1 cellular context compared by ENCODE assay signal in genomic region chr19:12766051-12766521, GRCh38.
TF ChIP-seq lines count a peak whose summit lies in the region.

No MANE protein-coding gene starts in this region.

TF ChIP-seq in HepG2, 621 proteins besides CTCF, POLR2A, EP300 and RAD21 (continues in another document):
- TF ChIP-seq ZSCAN29 (CRISPR knock-in tag; conservative IDR thresholded peaks at IDR 0.05), result peak; percentile 25; the same call in 1 of the 2 replicates
- no peak for TF ChIP-seq SETDB1 (CRISPR knock-in tag; IDR thresholded peaks at IDR 0.05; ENCODE audit: borderline replicate concordance)
- TF ChIP-seq ZBTB25 (CRISPR knock-in tag; IDR thresholded peaks at IDR 0.05), result peak; percentile 48; the same call in 1 of the 2 replicates
- TF ChIP-seq ZNF546 (CRISPR knock-in tag; conservative IDR thresholded peaks at IDR 0.05), result no peak
- peak; percentile 47; the same call in 1 of the 2 replicates for TF ChIP-seq ELF3 (CRISPR knock-in tag; IDR thresholded peaks at IDR 0.05)
- TF ChIP-seq LBX2 (CRISPR knock-in tag; IDR thresholded peaks at IDR 0.05; ENCODE audit: borderline replicate concordance), result no peak
- TF ChIP-seq MYPOP (CRISPR knock-in tag; IDR thresholded peaks at IDR 0.05), result 0 out of 2 replicates have a peak, but pooled peaks have one; percentile 34
- TF ChIP-seq TERF1 (CRISPR knock-in tag; IDR thresholded peaks at IDR 0.05), result no peak
- peak; percentile 74 for TF ChIP-seq ZFX (CRISPR knock-in tag; IDR thresholded peaks at IDR 0.05; ENCODE audit: low read depth)
- peak; percentile 52; the same call in 1 of the 2 replicates for TF ChIP-seq ZNF589 (CRISPR knock-in tag; conservative IDR thresholded peaks at IDR 0.05)
- TF ChIP-seq MBD4 (IDR thresholded peaks at IDR 0.05; ENCODE audit: borderline replicate concordance, low read length), result no peak
- TF ChIP-seq HOXA9 (CRISPR knock-in tag; IDR thresholded peaks at IDR 0.05; ENCODE audit: borderline replicate concordance), result no peak
- TF ChIP-seq ERF (CRISPR knock-in tag; IDR thresholded peaks at IDR 0.05), result peak; percentile 72
- TF ChIP-seq ZNF747 (CRISPR knock-in tag; IDR thresholded peaks at IDR 0.05; ENCODE audit: borderline replicate concordance), result peak; percentile 78; the same call in 1 of the 2 replicates
- 0 out of 2 replicates have a peak, but pooled peaks have one; percentile 66 for TF ChIP-seq HNRNPL (IDR thresholded peaks at IDR 0.05; ENCODE audit: low read depth, low read length)
- TF ChIP-seq HNRNPLL (IDR thresholded peaks at IDR 0.05; ENCODE audit: low read depth, low read length, poor library complexity, severe bottlenecking), result peak; percentile 77
- TF ChIP-seq PRPF4 (IDR thresholded peaks at IDR 0.05; ENCODE audit: low read depth, low read length, poor library complexity, severe bottlenecking), result no peak
- TF ChIP-seq ZBTB7B (CRISPR knock-in tag; IDR thresholded peaks at IDR 0.05), result 0 out of 2 replicates have a peak, but pooled peaks have one; percentile 26
- TF ChIP-seq CEBPB (IDR thresholded peaks at IDR 0.05; ENCODE audit: borderline replicate concordance, low read depth, low read length), result no peak
- peak; percentile 63; the same call in 1 of the 2 replicates for TF ChIP-seq ZNF556 (CRISPR knock-in tag; IDR thresholded peaks at IDR 0.05; ENCODE audit: borderline replicate concordance)
- no peak; the same call in 1 of the 2 replicates for TF ChIP-seq ZNF773 (CRISPR knock-in tag; IDR thresholded peaks at IDR 0.05; ENCODE audit: borderline replicate concordance)
- no peak for TF ChIP-seq ZBTB1 (CRISPR knock-in tag; IDR thresholded peaks at IDR 0.05; ENCODE audit: borderline replicate concordance)
- TF ChIP-seq SNRNP70 (IDR thresholded peaks at IDR 0.05; ENCODE audit: low read depth, low read length), result no peak
- TF ChIP-seq ZNF225 (CRISPR knock-in tag; IDR thresholded peaks at IDR 0.05), result peak; percentile 76; the same call in 1 of the 2 replicates
- 0 out of 2 replicates have a peak, but pooled peaks have one; percentile 18 for TF ChIP-seq ZNF629 (CRISPR knock-in tag; conservative IDR thresholded peaks at IDR 0.05)
- 0 out of 2 replicates have a peak, but pooled peaks have one; percentile 10 for TF ChIP-seq KDM1A (CRISPR knock-in tag; IDR thresholded peaks at IDR 0.05)
- TF ChIP-seq ZFY (CRISPR knock-in tag; IDR thresholded peaks at IDR 0.05), result peak; percentile 26; the same call in 1 of the 2 replicates
- peak; percentile 29; the same call in 1 of the 2 replicates for TF ChIP-seq RXRB (CRISPR knock-in tag; IDR thresholded peaks at IDR 0.05; ENCODE audit: borderline replicate concordance)
- peak; percentile 68; the same call in 1 of the 2 replicates for TF ChIP-seq YEATS4 (CRISPR knock-in tag; IDR thresholded peaks at IDR 0.05; ENCODE audit: borderline replicate concordance)
- TF ChIP-seq SALL2 (CRISPR knock-in tag; IDR thresholded peaks at IDR 0.05), result 0 out of 2 replicates have a peak, but pooled peaks have one; percentile 22
- 0 out of 2 replicates have a peak, but pooled peaks have one; percentile 34 for TF ChIP-seq DMAP1 (CRISPR knock-in tag; IDR thresholded peaks at IDR 0.05)
- TF ChIP-seq PCBP1 (IDR thresholded peaks at IDR 0.05; ENCODE audit: borderline replicate concordance, low read depth, low read length), result no peak
- TF ChIP-seq PRMT3 (CRISPR knock-in tag; IDR thresholded peaks at IDR 0.05; ENCODE audit: borderline replicate concordance, low read depth), result no peak
- peak; percentile 58 for TF ChIP-seq JARID2 (CRISPR knock-in tag; IDR thresholded peaks at IDR 0.05; ENCODE audit: insufficient replicate concordance)
- peak; percentile 79; the same call in 1 of the 2 replicates for TF ChIP-seq MTA1 (CRISPR knock-in tag; IDR thresholded peaks at IDR 0.05; ENCODE audit: borderline replicate concordance)
- TF ChIP-seq SNAI1 (CRISPR knock-in tag; IDR thresholded peaks at IDR 0.05; ENCODE audit: borderline replicate concordance), result peak; percentile 57; the same call in 1 of the 2 replicates
- no peak for TF ChIP-seq ZNF639 (CRISPR knock-in tag; conservative IDR thresholded peaks at IDR 0.05)
- peak; percentile 89 for TF ChIP-seq ZNF788 (CRISPR knock-in tag; IDR thresholded peaks at IDR 0.05; ENCODE audit: borderline replicate concordance)
- TF ChIP-seq KLF16 (CRISPR knock-in tag; IDR thresholded peaks at IDR 0.05), result peak in 1 of 2 experiments; percentile 69; a peak in 1 of 4 replicates
- TF ChIP-seq THRA (CRISPR knock-in tag; IDR thresholded peaks at IDR 0.05; ENCODE audit: borderline replicate concordance), result 0 out of 2 replicates have a peak, but pooled peaks have one; percentile 25
- peak; percentile 82 for TF ChIP-seq HOXA3 (CRISPR knock-in tag; IDR thresholded peaks at IDR 0.05)
- peak; percentile 73; the same call in 1 of the 2 replicates for TF ChIP-seq NR0B2 (CRISPR knock-in tag; IDR thresholded peaks at IDR 0.05)
- TF ChIP-seq ZSCAN31 (CRISPR knock-in tag; IDR thresholded peaks at IDR 0.05; ENCODE audit: low read depth), result peak; percentile 60; the same call in 1 of the 2 replicates
- TF ChIP-seq MED1 (CRISPR knock-in tag; IDR thresholded peaks at IDR 0.05), result peak; percentile 50; the same call in 1 of the 2 replicates
- no peak for TF ChIP-seq POLR2AphosphoS5 (IDR thresholded peaks at IDR 0.05; ENCODE audit: low read depth, low read length)
- peak; percentile 94 for TF ChIP-seq UBTF (CRISPR knock-in tag; IDR thresholded peaks at IDR 0.05)
- TF ChIP-seq REXO4 (CRISPR knock-in tag; IDR thresholded peaks at IDR 0.05; ENCODE audit: borderline replicate concordance), result no peak
- TF ChIP-seq RBM39 (IDR thresholded peaks at IDR 0.05; ENCODE audit: low read depth, low read length, poor library complexity, severe bottlenecking), result peak; percentile 88
- TF ChIP-seq THAP9 (CRISPR knock-in tag; IDR thresholded peaks at IDR 0.05; ENCODE audit: borderline replicate concordance), result peak; percentile 60; the same call in 1 of the 2 replicates
- peak; percentile 49; the same call in 1 of the 2 replicates for TF ChIP-seq HDAC2 (CRISPR knock-in tag; IDR thresholded peaks at IDR 0.05)
- TF ChIP-seq AGO2 (optimal IDR thresholded peaks at IDR 0.05; ENCODE audit: low read depth, low read length), result peak; percentile 68
- no peak for TF ChIP-seq EEA1 (CRISPR knock-in tag; IDR thresholded peaks at IDR 0.05; ENCODE audit: borderline replicate concordance)
- 0 out of 2 replicates have a peak, but pooled peaks have one; percentile 48 for TF ChIP-seq REL (CRISPR knock-in tag; conservative IDR thresholded peaks at IDR 0.05)
- 0 out of 2 replicates have a peak, but pooled peaks have one; percentile 25 for TF ChIP-seq BCL6 (CRISPR knock-in tag; IDR thresholded peaks at IDR 0.05)
- peak; percentile 59; the same call in 1 of the 2 replicates for TF ChIP-seq TFDP1 (CRISPR knock-in tag; IDR thresholded peaks at IDR 0.05; ENCODE audit: borderline replicate concordance)
- TF ChIP-seq GABPB1 (CRISPR knock-in tag; IDR thresholded peaks at IDR 0.05), result peak; percentile 63; the same call in 1 of the 2 replicates
- TF ChIP-seq BORCS8-MEF2B (CRISPR knock-in tag; IDR thresholded peaks at IDR 0.05), result 0 out of 2 replicates have a peak, but pooled peaks have one; percentile 20
